11 cellular contexts compared by ENCODE assay signal in genomic region chr18:21702602-21703001, GRCh38. TPM values are rescaled to one million over a fixed set of nuclear protein-coding genes. Genes with fewer than 3 reads are reported as not detected.
A peak's percentile ranks its signal among the peaks of the same experiment; 100 is the strongest.
DNase-seq lines count a peak whose midpoint lies in the region; ATAC-seq lines count a peak whose summit lies in the region.
"Had no signal": no experiment of that assay in that cellular context is flagged by ENCODE, and none has a peak within 500 bp of the region (broad histone marks: within the 10 kb centered on the region; RNA-seq: fewer than 3 reads in every experiment).

No MANE protein-coding gene starts in this region.

- H3K4me1 Mint-ChIP-seq in stimulated activated naive CD8-positive, alpha-beta T cell treated with anti-CD3 and anti-CD28 coated beads, Interleukin-15, Interleukin-2, amounts not matched to agents 100 ng/mL and 50 ng/mL, for 24 hours (ENCODE audit: low read depth), result peaks cover 17% of the 10 kb centered on the region
- H3K4me1 Mint-ChIP-seq in activated CD4-positive, alpha-beta memory T cell treated with anti-CD3 and anti-CD28 coated beads for 36 hours (ENCODE audit: low read depth), result peaks cover 21% of the 10 kb centered on the region

- H3K9ac ChIP-seq in iPS-20b (ENCODE audit: low read depth, low read length) (no peak overlapping the region), mesendoderm (ENCODE audit: low read length) (no peak overlapping the region)

- H3K27ac Mint-ChIP-seq in stimulated activated naive CD8-positive, alpha-beta T cell treated with anti-CD3 and anti-CD28 coated beads, Interleukin-15, Interleukin-2, amounts not matched to agents 100 ng/mL and 50 ng/mL, for 24 hours, result peak overlapping the region; percentile 31
- no peak overlapping the region for H3K27ac Mint-ChIP-seq in activated CD4-positive, alpha-beta memory T cell treated with anti-CD3 and anti-CD28 coated beads for 36 hours

- H3K4me3 ChIP-seq in iPS-20b (ENCODE audit: low read length), result peak overlapping the region; percentile 84; the same call in 1 of the 2 replicates
- H3K4me3 ChIP-seq in mesendoderm (ENCODE audit: low read length), result no peak overlapping the region

- POLR2A ChIA-PET in activated CD4-positive, alpha-beta memory T cell treated with anti-CD3 and anti-CD28 coated beads for 36 hours (lab: Charles Lee), result interaction anchor here (3.1 kb wide), 1 partner anchor 39 kb away, joined by 33 read pairs; the partner anchor contains the start of gene MIB1

- H3K4me2 ChIP-seq in mesendoderm (ENCODE audit: low read length), result no peak overlapping the region

- no peak overlapping the region for H4K5ac ChIP-seq in mesendoderm (ENCODE audit: low read length)

- peaks cover 25% of the 10 kb centered on the region for H3K36me3 Mint-ChIP-seq in stimulated activated naive CD8-positive, alpha-beta T cell treated with anti-CD3 and anti-CD28 coated beads, Interleukin-15, Interleukin-2, amounts not matched to agents 100 ng/mL and 50 ng/mL, for 24 hours (ENCODE audit: low read depth)
- peaks cover 18% of the 10 kb centered on the region for H3K36me3 Mint-ChIP-seq in activated CD4-positive, alpha-beta memory T cell treated with anti-CD3 and anti-CD28 coated beads for 36 hours

- no peak overlapping the region for H2AK5ac ChIP-seq in mesendoderm (ENCODE audit: low read length)

- H2BK120ac ChIP-seq in mesendoderm (ENCODE audit: low read depth, low read length), result no peak overlapping the region

- no peak overlapping the region for H3K23ac ChIP-seq in mesendoderm (ENCODE audit: low read length)

- H3K9me3 Mint-ChIP-seq in stimulated activated naive CD8-positive, alpha-beta T cell treated with anti-CD3 and anti-CD28 coated beads, Interleukin-15, Interleukin-2, amounts not matched to agents 100 ng/mL and 50 ng/mL, for 24 hours, result no peaks in the 10 kb centered on the region
- no peaks in the 10 kb centered on the region for H3K9me3 Mint-ChIP-seq in activated CD4-positive, alpha-beta memory T cell treated with anti-CD3 and anti-CD28 coated beads for 36 hours

- intact Hi-C loops in activated CD4-positive, alpha-beta memory T cell treated with anti-CD3 and anti-CD28 coated beads for 36 hours (cut with micrococcal nuclease), result loop anchor here (1.0 to 2.0 kb wide), 2 partner anchors 20 to 28 kb away; no protein-coding TSS in a partner anchor

- H3K27ac ChIP-seq in iPS-20b (ENCODE audit: low read length), result no peak overlapping the region
- H3K27ac ChIP-seq in mesendoderm (ENCODE audit: low read depth, low read length), result no peak overlapping the region

- H4K8ac ChIP-seq in mesendoderm (ENCODE audit: low read depth, low read length), result no peak overlapping the region

- H3K56ac ChIP-seq in mesendoderm (ENCODE audit: low read length), result no peak overlapping the region

- peak overlapping the region; percentile 91 for H3K4me3 Mint-ChIP-seq in stimulated activated naive CD8-positive, alpha-beta T cell treated with anti-CD3 and anti-CD28 coated beads, Interleukin-15, Interleukin-2, amounts not matched to agents 100 ng/mL and 50 ng/mL, for 24 hours
- H3K4me3 Mint-ChIP-seq in activated CD4-positive, alpha-beta memory T cell treated with anti-CD3 and anti-CD28 coated beads for 36 hours, result peak overlapping the region; percentile 91

- no peak for DNase-seq in stimulated activated naive CD8-positive, alpha-beta T cell treated with anti-CD3 and anti-CD28 coated beads, Interleukin-15, Interleukin-2, amounts not matched to agents 100 U/mL and 50 U/mL, for 24 hours
- no peak for DNase-seq in activated CD4-positive, alpha-beta memory T cell treated with anti-CD3 and anti-CD28 coated beads for 36 hours
- DNase-seq in mesendoderm (no peak), glomerular visceral epithelial cell (ENCODE audit: extremely low spot score) (no peak), NCI-H2196 (lab: John Stamatoyannopoulos, UW; ENCODE audit: unreplicated experiment) (no peak), activated gamma-delta T cell treated with Interleukin-2 at 50 U/mL for 16 hours (no peak)
- DNase-seq: activated CD4-positive, alpha-beta T cell treated with anti-CD3 and anti-CD28 coated beads for 1 hour; NCI-H1048 had no signal

- no peak overlapping the region for H2BK5ac ChIP-seq in mesendoderm (ENCODE audit: low read length)

- 100% methylated on average over 2 of the region's 5 CpGs for WGBS in mesendoderm (ENCODE audit: extremely low coverage, insufficient coverage, low lambda C conversion rate)

- no peak overlapping the region for H3K4ac ChIP-seq in mesendoderm (ENCODE audit: low read depth, low read length)

- ATAC-seq in stimulated activated naive CD8-positive, alpha-beta T cell treated with anti-CD3 and anti-CD28 coated beads, Interleukin-15, Interleukin-2, amounts not matched to agents 100 U/mL and 50 U/mL, for 24 hours, result no peak

- H3K4me1 ChIP-seq in iPS-20b (ENCODE audit: insufficient read depth, low read length) (peaks cover 8% of the 10 kb centered on the region; the same call in 1 of the 2 replicates), mesendoderm (ENCODE audit: control insufficient read depth, low read depth, low read length) (no peaks in the 10 kb centered on the region)
- H3K4me1 ChIP-seq: prostate gland had no signal

- no peaks in the 10 kb centered on the region for H3K9me3 ChIP-seq in iPS-20b (ENCODE audit: insufficient read depth, low read depth, low read length)
- H3K9me3 ChIP-seq: prostate gland had no signal

- peaks cover 15% of the 10 kb centered on the region; the same call in 1 of the 2 replicates for H3K27me3 ChIP-seq in iPS-20b (ENCODE audit: insufficient read depth, low read length)
- no peaks in the 10 kb centered on the region for H3K27me3 ChIP-seq in mesendoderm (ENCODE audit: insufficient read depth, low read length, poor library complexity)

- no peak overlapping the region for H3K18ac ChIP-seq in mesendoderm (ENCODE audit: low read length)

- H2BK15ac ChIP-seq in mesendoderm (replicated peaks; ENCODE audit: low read depth), result no peak overlapping the region

- CTCF ChIA-PET in activated CD4-positive, alpha-beta memory T cell treated with anti-CD3 and anti-CD28 coated beads for 36 hours (lab: Charles Lee), result interaction anchor here (0.5 to 2.5 kb wide), 2 partner anchors 47 to 102 kb away, joined by 3 to 7 read pairs; partner anchors contain the start of gene ESCO1

- no peaks in the 10 kb centered on the region for H3K79me2 ChIP-seq in mesendoderm (ENCODE audit: control insufficient read depth, insufficient read depth, low read length)

- no peaks in the 10 kb centered on the region for H3K79me1 ChIP-seq in mesendoderm (ENCODE audit: low read length)

- H3K27me3 Mint-ChIP-seq in stimulated activated naive CD8-positive, alpha-beta T cell treated with anti-CD3 and anti-CD28 coated beads, Interleukin-15, Interleukin-2, amounts not matched to agents 100 ng/mL and 50 ng/mL, for 24 hours, result no peaks in the 10 kb centered on the region
- H3K27me3 Mint-ChIP-seq in activated CD4-positive, alpha-beta memory T cell treated with anti-CD3 and anti-CD28 coated beads for 36 hours, result no peaks in the 10 kb centered on the region

- H3K36me3 ChIP-seq in iPS-20b (ENCODE audit: insufficient read depth, low read depth, low read length), result peaks cover 21% of the 10 kb centered on the region
- H3K36me3 ChIP-seq in mesendoderm (ENCODE audit: control insufficient read depth, insufficient read depth, low read length), result no peaks in the 10 kb centered on the region
- H3K36me3 ChIP-seq: prostate gland had no signal

RNA-seq across cellular contexts. Expression of gene ABHD3, which starts 2.0 kb away (rescaled TPM):
- 10 to 100 TPM; 18.7 to 22.1 TPM for total RNA-seq in activated CD4-positive, alpha-beta memory T cell treated with anti-CD3 and anti-CD28 coated beads for 36 hours
- polyA plus RNA-seq in mesendoderm (2013, experiment 1 of 2), result 4.6 TPM
- polyA plus RNA-seq in mesendoderm (2013, experiment 2 of 2), result 4.7 TPM

RNA-seq across cellular contexts. Expression of gene MIB1, which starts 38.0 kb away (rescaled TPM):
- 10 to 100 TPM; 40.8 to 43.5 TPM for total RNA-seq in activated CD4-positive, alpha-beta memory T cell treated with anti-CD3 and anti-CD28 coated beads for 36 hours
- 14.3 TPM for polyA plus RNA-seq in mesendoderm (2013, experiment 1 of 2)
- polyA plus RNA-seq in mesendoderm (2013, experiment 2 of 2), result 14.4 TPM
